ENCODE assay signal across 8 cellular contexts in the genomic region with DNA sequence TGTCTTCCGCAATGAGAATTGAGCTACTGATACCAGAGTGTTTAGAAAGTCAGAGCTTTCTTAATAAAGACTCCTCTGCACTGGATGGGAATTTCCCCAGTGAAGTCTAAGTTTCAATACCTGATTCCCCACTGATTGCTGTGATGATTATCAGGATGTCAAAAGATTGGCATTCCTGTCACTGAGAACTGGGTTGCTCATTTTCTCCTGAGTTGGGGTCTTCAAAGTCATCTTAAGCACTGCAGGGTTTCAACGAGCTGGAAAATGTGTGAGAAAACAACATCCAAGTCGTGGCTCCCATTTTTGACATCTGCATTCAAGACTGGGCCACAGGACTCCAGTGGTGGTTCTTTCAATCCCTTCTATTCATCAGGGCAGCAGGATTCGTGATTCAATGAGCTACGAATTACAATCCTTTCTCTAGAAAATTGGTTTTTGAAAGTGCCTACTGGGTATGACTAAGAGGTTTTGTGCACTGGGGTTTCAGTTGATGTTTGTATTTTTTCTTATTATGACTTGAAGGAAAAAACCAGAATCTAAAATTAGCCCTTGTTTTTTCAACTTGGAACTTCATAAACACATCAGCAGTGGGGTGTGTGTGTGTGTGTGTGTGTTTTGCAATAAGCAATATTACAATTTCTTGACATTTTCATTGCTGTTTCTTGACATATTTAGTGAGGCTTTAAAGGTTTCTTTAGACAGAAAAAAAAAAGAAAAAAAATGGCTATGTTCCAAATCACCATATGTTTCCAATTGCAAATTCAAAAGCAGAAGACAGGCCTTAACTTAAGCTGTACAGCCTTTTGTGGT.
DNase-seq lines count a peak whose midpoint lies in the region; ATAC-seq, FAIRE-seq and TF ChIP-seq lines count a peak whose summit lies in the region.

No MANE protein-coding gene starts in this region.

- TF ChIP-seq POLR2A in GM12891 (IDR thresholded peaks at IDR 0.05; ENCODE audit: low read depth, low read length): no peak
- TF ChIP-seq POLR2A in IMR-90 (IDR thresholded peaks at IDR 0.05; ENCODE audit: low read depth, low read length): no peak

- H3K14ac ChIP-seq in IMR-90 (replicated peaks; ENCODE audit: low read depth, low read length): peak overlapping the region; percentile 50

- no peak overlapping the region for H2BK15ac ChIP-seq in IMR-90 (ENCODE audit: low read depth, low read length)

- H3K4ac ChIP-seq in IMR-90 (ENCODE audit: low read depth, low read length): no peak overlapping the region; the same call in 1 of the 2 replicates

- no peak overlapping the region for H4K91ac ChIP-seq in IMR-90 (ENCODE audit: insufficient read depth, low read depth, low read length)

- in situ Hi-C loops in IMR-90 (cut with MboI; ENCODE audit: low sequenced_read_pairs): no loop called here

- no peak overlapping the region for H2AK5ac ChIP-seq in IMR-90 (ENCODE audit: low read depth, low read length)

- no peaks in the 10 kb centered on the region; the same call in 1 of the 2 replicates for H3K27me3 ChIP-seq in IMR-90 (ENCODE audit: control insufficient read depth, insufficient read depth, low read length)
- no peaks in the 10 kb centered on the region for H3K27me3 ChIP-seq in foreskin keratinocyte
- H3K27me3 ChIP-seq in psoas muscle (ENCODE audit: insufficient read depth in 3 of 3, low read length in 2 of 3): no peaks in the 10 kb centered on the region

- H3K23ac ChIP-seq in IMR-90 (ENCODE audit: low read depth, low read length): peak overlapping the region; percentile 24; the same call in 1 of the 2 replicates

- H2AK9ac ChIP-seq in IMR-90 (replicated peaks; ENCODE audit: low read depth, low read length, poor library complexity): no peak overlapping the region

- peaks cover 5% of the 10 kb centered on the region for H3K4me1 ChIP-seq in IMR-90 (ENCODE audit: control insufficient read depth, insufficient read depth, low read length)
- H3K4me1 ChIP-seq in foreskin keratinocyte: no peaks in the 10 kb centered on the region
- H3K4me1 ChIP-seq in psoas muscle: no peaks in the 10 kb centered on the region

- H3K9me3 ChIP-seq in IMR-90 (ENCODE audit: control insufficient read depth, insufficient read depth, low read length) (no peaks in the 10 kb centered on the region), psoas muscle (no peaks in the 10 kb centered on the region)

- 14% methylated on average over 2 of the region's 5 CpGs; no CpG with 5 or more reads in 1 of the 2 experiments for WGBS in IMR-90 (ENCODE audit: extremely low coverage in 2 of 2, insufficient read length in 1 of 2), 2 experiments
- 71 to 77% (median 74%) methylated on average over 5 of the region's 5 CpGs for WGBS in psoas muscle, 3 donors

- no peak overlapping the region for H2BK120ac ChIP-seq in IMR-90 (ENCODE audit: low read depth, low read length)

- no peak overlapping the region for H2AFZ ChIP-seq in IMR-90 (replicated peaks; ENCODE audit: low read length, poor library complexity)

- no peaks in the 10 kb centered on the region for H3K9me1 ChIP-seq in IMR-90 (ENCODE audit: insufficient read depth, low read length)

- H3K27ac ChIP-seq in IMR-90 (ENCODE audit: insufficient read depth, low read length) (peak overlapping the region; percentile 1; the same call in 1 of the 2 replicates), foreskin keratinocyte (no peak overlapping the region), psoas muscle (no peak overlapping the region)

- FAIRE-seq in GM12891 (lab: Jason Lieb, UNC): peak; percentile 76

- no peaks in the 10 kb centered on the region for H3K79me1 ChIP-seq in IMR-90 (ENCODE audit: low read depth in 1 of 2, low read length in 2 of 2)

- H4K8ac ChIP-seq in IMR-90 (ENCODE audit: low read depth in 2 of 2, low read length in 2 of 2): peak overlapping the region in 1 of 2 experiments; percentile 5; a peak in 1 of 4 replicates

- no peak for TF ChIP-seq RAD21 in IMR-90 (IDR thresholded peaks at IDR 0.05; ENCODE audit: low read length)

- intact Hi-C loops in IMR-90 (cut with micrococcal nuclease) (loop anchor here (5.0 kb wide), 1 partner anchor 136 kb away; no protein-coding TSS in a partner anchor), psoas muscle (cut with DNase I) (no loop called here)

- no peak overlapping the region for H2BK20ac ChIP-seq in IMR-90 (ENCODE audit: low read depth, low read length)

- DNase-seq in GM12891 (ENCODE audit: insufficient read length, low spot score): peak; percentile 7
- DNase-seq in IMR-90: peak; percentile 49
- peak; percentile 54 for DNase-seq in epidermal melanocyte (ENCODE audit: insufficient read length, low spot score)
- DNase-seq in NCI-H128 (lab: John Stamatoyannopoulos, UW; ENCODE audit: unreplicated experiment): no peak
- DNase-seq in foreskin keratinocyte: no peak
- DNase-seq in psoas muscle: no peak
- no peak for DNase-seq in HK-2 (ENCODE audit: unreplicated experiment)

- no peak overlapping the region for H3K4me2 ChIP-seq in IMR-90 (ENCODE audit: low read depth, low read length)

- peak overlapping the region; percentile 51 for H3K18ac ChIP-seq in IMR-90 (ENCODE audit: low read depth, low read length)

- CTCF ChIA-PET in IMR-90 (lab: Yijun Ruan, JAX): interaction anchor here (0.7 kb wide), 2 partner anchors 19 to 149 kb away, joined by 3 read pairs; no protein-coding TSS in a partner anchor

- H3K4me3 ChIP-seq in IMR-90 (ENCODE audit: insufficient read depth, low read depth, low read length) (no peak overlapping the region), psoas muscle (no peak overlapping the region)

- TF ChIP-seq CTCF in IMR-90 (conservative IDR thresholded peaks at IDR 0.05; ENCODE audit: low read depth, low read length): no peak
- TF ChIP-seq CTCF in foreskin keratinocyte (conservative IDR thresholded peaks at IDR 0.05): no peak
- TF ChIP-seq CTCF in psoas muscle (IDR thresholded peaks at IDR 0.05): no peak

- dilution Hi-C loops in IMR-90 (cut with HindIII; ENCODE audit: low sequenced_read_pairs, unreplicated experiment): no loop called here

- ATAC-seq in GM21528 (IDR thresholded peaks at IDR 0.05; ENCODE audit: low FRiP score, unreplicated experiment): peak; percentile 76
- ATAC-seq in IMR-90 (ENCODE audit: low read depth): peak; percentile 62
- no peak for ATAC-seq in foreskin keratinocyte
- ATAC-seq in psoas muscle: no peak

- H2BK5ac ChIP-seq in IMR-90 (ENCODE audit: low read depth, low read length, poor library complexity, severe bottlenecking): peak overlapping the region; percentile 12

- no peaks in the 10 kb centered on the region for H4K20me1 ChIP-seq in IMR-90 (ENCODE audit: insufficient read depth, low read length)

- H4K5ac ChIP-seq in IMR-90 (ENCODE audit: low read depth, low read length): peak overlapping the region; percentile 67; the same call in 1 of the 2 replicates

- no peak overlapping the region for H3K56ac ChIP-seq in IMR-90 (ENCODE audit: extremely low read depth, insufficient read depth, low read length)

- POLR2A ChIA-PET in IMR-90 (lab: Charles Lee; ENCODE audit: unreplicated experiment): no interaction called here

- H3K36me3 ChIP-seq in IMR-90 (ENCODE audit: control insufficient read depth, insufficient read depth, low read length): no peaks in the 10 kb centered on the region
- H3K36me3 ChIP-seq in psoas muscle (ENCODE audit: insufficient read depth in 1 of 2, low read depth in 1 of 2): no peaks in the 10 kb centered on the region

- no peak overlapping the region for H3K9ac ChIP-seq in IMR-90 (ENCODE audit: low read depth, low read length)

- no TSS peak for BruUV-seq in IMR-90 (replicated peaks; lab: Mats Ljungman, UMichigan)

TF ChIP-seq in GM12891, 5 proteins besides CTCF, POLR2A, EP300 and RAD21:
- TF ChIP-seq POU2F2 (IDR thresholded peaks at IDR 0.05; ENCODE audit: low read depth, low read length) (no peak), SPI1 (IDR thresholded peaks at IDR 0.05; ENCODE audit: low read depth, low read length) (peak; percentile 55), PAX5 (IDR thresholded peaks at IDR 0.05; ENCODE audit: insufficient read depth, low read length, severe bottlenecking) (no peak), POLR2AphosphoS5 (IDR thresholded peaks at IDR 0.05; ENCODE audit: low read depth, low read length) (0 out of 2 replicates have a peak, but pooled peaks have one; percentile 32), TAF1 (IDR thresholded peaks at IDR 0.05; ENCODE audit: low read depth, low read length) (no peak)

TF ChIP-seq in IMR-90, 13 proteins besides CTCF, POLR2A, EP300 and RAD21:
- peak; percentile 87 for TF ChIP-seq NFE2L2 (IDR thresholded peaks at IDR 0.05; ENCODE audit: low read depth, low read length)
- TF ChIP-seq MXI1 (IDR thresholded peaks at IDR 0.05; ENCODE audit: borderline replicate concordance, low read depth, low read length): no peak
TF ChIP-seq in IMR-90: peak in this region for 1.

Comparison
In these comparisons a context has a peak if more than half of its experiments do, and no peak if none do; other contexts are left out.
1. DNase-seq: peak in GM12891 (single experiment), IMR-90 (single experiment) and epidermal melanocyte (single experiment); none in NCI-H128 (single experiment), foreskin keratinocyte (0 of 2), psoas muscle (0 of 2) and HK-2 (single experiment).
2. ATAC-seq: peak in GM21528 (single experiment) and IMR-90 (single experiment); none in foreskin keratinocyte (single experiment) and psoas muscle (0 of 4).